In the genomic region with DNA sequence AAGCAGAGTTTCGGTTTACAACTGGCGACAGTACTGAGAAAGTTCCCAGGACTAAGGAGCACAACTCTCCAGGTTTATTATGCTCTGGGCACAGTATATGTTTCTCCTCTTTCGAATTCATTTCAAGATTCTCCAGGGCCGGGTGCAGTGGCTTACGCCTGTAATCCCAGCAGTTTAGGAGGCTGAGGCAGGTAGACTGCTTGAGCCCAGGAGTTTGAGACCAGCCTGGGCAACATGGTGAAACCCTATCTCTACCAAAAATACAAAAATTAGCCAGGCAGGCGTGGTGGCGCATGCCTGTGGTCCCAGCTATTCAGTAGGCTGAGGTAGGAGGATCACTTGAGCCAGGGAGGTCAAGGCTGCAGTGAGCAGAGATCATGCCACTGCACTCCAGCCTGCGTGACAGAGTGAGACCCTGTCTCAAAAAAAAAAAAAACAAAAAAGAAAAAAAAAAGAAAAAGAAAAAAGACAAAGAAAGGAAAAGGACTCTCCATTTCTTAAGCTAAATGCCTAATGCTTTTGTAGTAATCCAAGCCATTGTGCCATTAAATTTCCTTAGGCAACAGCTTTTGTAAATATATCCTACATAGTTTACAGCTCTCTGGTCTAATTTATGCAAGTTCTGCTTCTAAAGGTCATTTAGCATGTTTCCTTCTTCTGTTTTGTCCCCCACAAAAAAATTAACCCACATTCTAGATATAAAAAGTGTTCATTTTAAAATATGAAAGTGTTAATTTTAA, we compare ENCODE assay signal across 21 cellular contexts. TPM values are rescaled to one million over a fixed set of nuclear protein-coding genes. Genes with fewer than 3 reads are reported as not detected.
A peak's percentile ranks its signal among the peaks of the same experiment; 100 is the strongest.
DNase-seq lines count a peak whose midpoint lies in the region; ATAC-seq and TF ChIP-seq lines count a peak whose summit lies in the region.
"Had no signal": no experiment of that assay in that cellular context is flagged by ENCODE, and none has a peak within 500 bp of the region (broad histone marks: within the 10 kb centered on the region; RNA-seq: fewer than 3 reads in every experiment).

No MANE protein-coding gene starts in this region.

- H3K4me3 ChIP-seq in GM23338, result no peak overlapping the region
- H3K4me3 ChIP-seq in HUES64 (ENCODE audit: low read length), result no peak overlapping the region
- no peak overlapping the region for H3K4me3 ChIP-seq in endodermal cell (ENCODE audit: low read length)
- H3K4me3 ChIP-seq: A549, GM23248, SJSA1 had no signal

- peaks cover 11% of the 10 kb centered on the region for H3K4me1 Mint-ChIP-seq in GM23338
- peaks cover 8% of the 10 kb centered on the region for H3K4me1 Mint-ChIP-seq in endodermal cell
- H3K4me1 Mint-ChIP-seq in neural crest cell, result peaks cover 14% of the 10 kb centered on the region
- H3K4me1 Mint-ChIP-seq in activated naive CD4-positive, alpha-beta T cell treated with anti-CD3 and anti-CD28 coated beads for 36 hours (ENCODE audit: low read depth), result no peaks in the 10 kb centered on the region

- H3K9ac ChIP-seq in HUES64 (ENCODE audit: low read depth, low read length), result peak overlapping the region; percentile 33; the same call in 1 of the 2 replicates
- no peak overlapping the region for H3K9ac ChIP-seq in endodermal cell (ENCODE audit: extremely low read depth, low read length, poor library complexity, severe bottlenecking)
- H3K9ac ChIP-seq: GM23248 had no signal

- ATAC-seq in GM23338 (peak; percentile 77), HG03571 (IDR thresholded peaks at IDR 0.05; ENCODE audit: unreplicated experiment) (no peak)
- ATAC-seq: A549 had no signal

- H3K79me2 ChIP-seq in GM23338 (replicated peaks; ENCODE audit: insufficient read depth), result no peaks in the 10 kb centered on the region

- no peak for TF ChIP-seq CTCF in GM23338 (conservative IDR thresholded peaks at IDR 0.05; ENCODE audit: low read depth in 2 of 2)
- no peak for TF ChIP-seq CTCF in endodermal cell (conservative IDR thresholded peaks at IDR 0.05)
- no peak for TF ChIP-seq CTCF in neural crest cell (conservative IDR thresholded peaks at IDR 0.05)

- H3K4me3 Mint-ChIP-seq in GM23338, result no peak overlapping the region
- no peak overlapping the region for H3K4me3 Mint-ChIP-seq in endodermal cell
- H3K4me3 Mint-ChIP-seq in neural crest cell, result no peak overlapping the region
- no peak overlapping the region for H3K4me3 Mint-ChIP-seq in activated naive CD4-positive, alpha-beta T cell treated with anti-CD3 and anti-CD28 coated beads for 36 hours

- CTCF ChIA-PET in activated naive CD4-positive, alpha-beta T cell treated with anti-CD3 and anti-CD28 coated beads for 36 hours (lab: Charles Lee), result no interaction called here

- no peaks in the 10 kb centered on the region for H3K9me3 ChIP-seq in HUES64 (ENCODE audit: insufficient read depth, low read depth, low read length)
- H3K9me3 ChIP-seq in endodermal cell (ENCODE audit: control insufficient read depth, low read length), result no peaks in the 10 kb centered on the region
- H3K9me3 ChIP-seq: A549, BE2C, SJSA1 had no signal

- peak; percentile 13 for DNase-seq in GM23338 (ENCODE audit: low spot score)
- DNase-seq in endodermal cell, result peak; percentile 35
- no peak for DNase-seq in neural crest cell (ENCODE audit: low read depth, low spot score)
- DNase-seq in cortex of kidney (lab: John Stamatoyannopoulos, UW), result no peak
- DNase-seq in activated naive CD4-positive, alpha-beta T cell treated with anti-CD3 and anti-CD28 coated beads for 36 hours, result no peak
- DNase-seq: BE2C, DMS79, GM23248, KBM-7, MM.1S, NCI-H1092, NCI-H1436 treated with DMSO at 0.1 percent for 48 hours, NCI-H1930, NCI-H226, NCI-H510A treated with DMSO at 0.1 percent for 48 hours, NCI-H748 treated with DMSO at 0.1 percent for 48 hours, OCI-M1 had no signal

- WGBS in HUES64, result 79% methylated on average over 7 of the region's 8 CpGs
- 81 to 91% methylated on average over 7 to 8 of the region's 8 CpGs for WGBS in endodermal cell (ENCODE audit: insufficient coverage in 1 of 2, insufficient read length in 1 of 2), 2 experiments

- peak overlapping the region; percentile 86; the same call in 1 of the 2 replicates for H2AFZ ChIP-seq in GM23338
- H2AFZ ChIP-seq: GM23248 had no signal

- peak overlapping the region; percentile 86 for H3K27ac ChIP-seq in GM23338 (ENCODE audit: low read depth)
- H3K27ac ChIP-seq in HUES64 (ENCODE audit: low read depth, low read length), result no peak overlapping the region
- no peak overlapping the region for H3K27ac ChIP-seq in endodermal cell (ENCODE audit: low read depth, low read length)
- H3K27ac ChIP-seq: A549, GM23248, SJSA1 had no signal

- no peaks in the 10 kb centered on the region for H3K9me3 Mint-ChIP-seq in GM23338
- H3K9me3 Mint-ChIP-seq in endodermal cell, result no peaks in the 10 kb centered on the region
- no peaks in the 10 kb centered on the region for H3K9me3 Mint-ChIP-seq in neural crest cell
- no peaks in the 10 kb centered on the region for H3K9me3 Mint-ChIP-seq in activated naive CD4-positive, alpha-beta T cell treated with anti-CD3 and anti-CD28 coated beads for 36 hours

- intact Hi-C loops in activated naive CD4-positive, alpha-beta T cell treated with anti-CD3 and anti-CD28 coated beads for 36 hours (cut with micrococcal nuclease), result no loop called here

- H3K27ac Mint-ChIP-seq in GM23338, result no peak overlapping the region; the same call in 1 of the 2 replicates
- peak overlapping the region; percentile 21 for H3K27ac Mint-ChIP-seq in endodermal cell
- H3K27ac Mint-ChIP-seq in neural crest cell (ENCODE audit: unreplicated experiment), result peak overlapping the region; percentile 74
- H3K27ac Mint-ChIP-seq in activated naive CD4-positive, alpha-beta T cell treated with anti-CD3 and anti-CD28 coated beads for 36 hours, result no peak overlapping the region

- H3K36me3 ChIP-seq in GM23338 (ENCODE audit: insufficient read depth) (no peaks in the 10 kb centered on the region), HUES64 (ENCODE audit: insufficient read depth, low read length) (no peaks in the 10 kb centered on the region), endodermal cell (ENCODE audit: control insufficient read depth, insufficient read depth, low read length) (no peaks in the 10 kb centered on the region)
- H3K36me3 ChIP-seq: BE2C, SJSA1 had no signal

- H3K4me2 ChIP-seq in GM23338, result no peak overlapping the region; the same call in 1 of the 2 replicates
- H3K4me2 ChIP-seq: A549 had no signal

- H3K27me3 Mint-ChIP-seq in GM23338 (ENCODE audit: insufficient read depth, low read depth, poor library complexity) (peaks cover 2% of the 10 kb centered on the region), endodermal cell (ENCODE audit: insufficient read depth) (no peaks in the 10 kb centered on the region), neural crest cell (ENCODE audit: low read depth) (no peaks in the 10 kb centered on the region)
- H3K27me3 Mint-ChIP-seq in activated naive CD4-positive, alpha-beta T cell treated with anti-CD3 and anti-CD28 coated beads for 36 hours (ENCODE audit: low read depth), result no peaks in the 10 kb centered on the region

- H3K27me3 ChIP-seq in GM23338 (ENCODE audit: insufficient read depth) (no peaks in the 10 kb centered on the region), HUES64 (ENCODE audit: insufficient read depth, low read length) (no peaks in the 10 kb centered on the region), endodermal cell (ENCODE audit: control insufficient read depth, insufficient read depth, low read length, poor library complexity, severe bottlenecking) (no peaks in the 10 kb centered on the region)
- H3K27me3 ChIP-seq: BE2C, SJSA1 had no signal

- no peaks in the 10 kb centered on the region for H4K20me1 ChIP-seq in GM23338 (replicated peaks; ENCODE audit: insufficient read depth)

- H3K36me3 Mint-ChIP-seq in GM23338 (ENCODE audit: low read depth), result no peaks in the 10 kb centered on the region
- no peaks in the 10 kb centered on the region for H3K36me3 Mint-ChIP-seq in endodermal cell (ENCODE audit: low read depth)
- no peaks in the 10 kb centered on the region for H3K36me3 Mint-ChIP-seq in neural crest cell (ENCODE audit: low read depth)
- H3K36me3 Mint-ChIP-seq in activated naive CD4-positive, alpha-beta T cell treated with anti-CD3 and anti-CD28 coated beads for 36 hours (ENCODE audit: low read depth), result no peaks in the 10 kb centered on the region

- H3K9me2 ChIP-seq in GM23338 (ENCODE audit: insufficient read depth), result no peaks in the 10 kb centered on the region

- H3K4me1 ChIP-seq in GM23338 (ENCODE audit: insufficient read depth) (peaks cover 13% of the 10 kb centered on the region), HUES64 (ENCODE audit: insufficient read depth, low read length) (peaks cover 14% of the 10 kb centered on the region), endodermal cell (ENCODE audit: control insufficient read depth, insufficient read depth, low read length) (no peaks in the 10 kb centered on the region)
- H3K4me1 ChIP-seq: BE2C, SJSA1 had no signal

- H3F3A ChIP-seq in GM23338 (replicated peaks; ENCODE audit: low read depth), result no peaks in the 10 kb centered on the region

TF ChIP-seq in GM23338, 12 proteins besides CTCF, POLR2A, EP300 and RAD21:
- TF ChIP-seq EZH2phosphoT487 (IDR thresholded peaks at IDR 0.05; ENCODE audit: unreplicated experiment) (no peak), ZNF114 (CRISPR knock-in tag; IDR thresholded peaks at IDR 0.05) (no peak)

RNA-seq across cellular contexts. Expression of gene ATL1, which starts 34.8 kb away (rescaled TPM):
- total RNA-seq in GM23338 (2014; rRNA removed; shearing (Covaris generic)), result 5.9 and 7.0 TPM in 2 replicates
- polyA plus RNA-seq in GM23338 (2016; fragmentation: Nextera tagmentation; extraction: Ambion mirVana), result 3.5 and 5.0 TPM in 2 replicates
- polyA plus RNA-seq in HUES64 (2013, experiment 1 of 2), result 3.4 TPM
- polyA plus RNA-seq in HUES64 (2013, experiment 2 of 2), result 3.6 TPM
- 1 to 10 TPM in 1 of 2 donors, under 1 TPM in 1; 0.88 to 1.7 TPM for total RNA-seq in endodermal cell
- 7.0 TPM for polyA plus RNA-seq in endodermal cell (2013, experiment 1 of 2)
- 5.9 TPM for polyA plus RNA-seq in endodermal cell (2013, experiment 2 of 2)
- 15.9 and 17.4 TPM in 2 replicates for total RNA-seq in neural crest cell
- total RNA-seq in activated naive CD4-positive, alpha-beta T cell treated with anti-CD3 and anti-CD28 coated beads for 36 hours, result 1 to 10 TPM in 1 of 2 experiments, not detected in 1; 1.0 TPM

Comparison
In these comparisons a context has a peak if more than half of its experiments do, and no peak if none do; other contexts are left out.
1. DNase-seq: peak in GM23338 (single experiment) and endodermal cell (single experiment); none in neural crest cell (single experiment), cortex of kidney (single experiment) and activated naive CD4-positive, alpha-beta T cell treated with anti-CD3 and anti-CD28 coated beads for 36 hours (single experiment).
2. H3K27ac Mint-ChIP-seq: peak in endodermal cell (single experiment) and neural crest cell (single experiment); none in GM23338 (single experiment) and activated naive CD4-positive, alpha-beta T cell treated with anti-CD3 and anti-CD28 coated beads for 36 hours (single experiment).